ENCODE assay signal across 8 cellular contexts in the genomic region with DNA sequence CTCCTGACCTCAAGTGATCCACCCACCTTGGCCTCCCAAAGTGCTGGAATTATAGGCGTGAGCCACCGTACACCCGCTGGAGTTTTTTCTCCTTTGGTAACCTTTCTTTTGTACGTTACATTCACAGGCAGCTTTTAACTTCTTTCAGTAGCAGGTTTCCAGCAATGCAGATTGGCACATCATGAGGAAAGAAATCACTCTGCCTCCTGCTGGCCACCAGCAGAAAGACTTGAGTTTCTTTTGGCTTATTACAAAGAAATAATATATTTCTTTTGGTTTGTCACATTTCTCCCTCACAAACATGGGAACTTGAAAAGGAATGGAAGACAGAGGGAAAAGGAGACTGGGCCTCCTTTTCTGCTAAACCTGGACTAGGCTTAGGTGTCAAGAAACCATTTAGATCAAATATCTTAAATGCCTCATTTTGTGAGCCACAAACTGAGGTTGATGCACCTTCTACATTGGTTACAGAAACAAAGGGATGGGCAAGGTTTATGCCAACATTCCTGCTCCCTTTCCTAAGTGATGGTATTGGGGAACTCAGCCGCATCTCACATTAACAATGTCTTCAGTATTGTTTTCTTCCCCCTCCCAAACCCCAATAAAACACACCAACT. TPM values are rescaled to one million over a fixed set of nuclear protein-coding genes. Genes with fewer than 3 reads are reported as not detected.
DNase-seq lines count a peak whose midpoint lies in the region; ATAC-seq and TF ChIP-seq lines count a peak whose summit lies in the region.

No MANE protein-coding gene starts in this region.

- peaks cover 85% of the 10 kb centered on the region for H3K36me3 Mint-ChIP-seq in stimulated activated naive CD8-positive, alpha-beta T cell treated with anti-CD3 and anti-CD28 coated beads, Interleukin-15, Interleukin-2, amounts not matched to agents 100 ng/mL and 50 ng/mL, for 24 hours (ENCODE audit: low read depth)

- H3K18ac ChIP-seq in mesendoderm (ENCODE audit: low read length): no peak overlapping the region

- no peak for TF ChIP-seq EP300 in Ishikawa (IDR thresholded peaks at IDR 0.05; ENCODE audit: borderline replicate concordance)

- no peak overlapping the region for H3K56ac ChIP-seq in mesendoderm (ENCODE audit: low read length)

- DNase-seq in D341Med (ENCODE audit: low spot score) (peak; percentile 63), colonic mucosa (peak; percentile 63), mesendoderm (peak; percentile 62)

- ATAC-seq in HG02642 (IDR thresholded peaks at IDR 0.05; ENCODE audit: poor library complexity, unreplicated experiment) (no peak), GM18907 (IDR thresholded peaks at IDR 0.05; ENCODE audit: unreplicated experiment) (no peak)

- H3K4me1 ChIP-seq in colonic mucosa (peaks cover 12% of the 10 kb centered on the region), mesendoderm (ENCODE audit: control insufficient read depth, low read depth, low read length) (no peaks in the 10 kb centered on the region)

- no peaks in the 10 kb centered on the region for H3K9me3 ChIP-seq in colonic mucosa

- H3K27ac Mint-ChIP-seq in stimulated activated naive CD8-positive, alpha-beta T cell treated with anti-CD3 and anti-CD28 coated beads, Interleukin-15, Interleukin-2, amounts not matched to agents 100 ng/mL and 50 ng/mL, for 24 hours: peak overlapping the region; percentile 77

- peaks cover 6% of the 10 kb centered on the region for H3K4me1 Mint-ChIP-seq in stimulated activated naive CD8-positive, alpha-beta T cell treated with anti-CD3 and anti-CD28 coated beads, Interleukin-15, Interleukin-2, amounts not matched to agents 100 ng/mL and 50 ng/mL, for 24 hours (ENCODE audit: low read depth)

- H3K4me2 ChIP-seq in mesendoderm (ENCODE audit: low read length): no peak overlapping the region

- no peaks in the 10 kb centered on the region for H3K27me3 Mint-ChIP-seq in stimulated activated naive CD8-positive, alpha-beta T cell treated with anti-CD3 and anti-CD28 coated beads, Interleukin-15, Interleukin-2, amounts not matched to agents 100 ng/mL and 50 ng/mL, for 24 hours

- peak overlapping the region; percentile 45 for H2BK120ac ChIP-seq in mesendoderm (ENCODE audit: low read depth, low read length)

- H3K4ac ChIP-seq in mesendoderm (ENCODE audit: low read depth, low read length): no peak overlapping the region

- no peak overlapping the region for H4K8ac ChIP-seq in mesendoderm (ENCODE audit: low read depth, low read length)

- no peak overlapping the region for H2BK5ac ChIP-seq in mesendoderm (ENCODE audit: low read length)

- no peak overlapping the region for H2AK5ac ChIP-seq in mesendoderm (ENCODE audit: low read length)

- no peak overlapping the region for H2BK15ac ChIP-seq in mesendoderm (replicated peaks; ENCODE audit: low read depth)

- H3K27ac ChIP-seq in VCaP (peak overlapping the region; percentile 55), colonic mucosa (peak overlapping the region; percentile 48), mesendoderm (ENCODE audit: low read depth, low read length) (peak overlapping the region; percentile 4)

- no peaks in the 10 kb centered on the region for H3K9me3 Mint-ChIP-seq in stimulated activated naive CD8-positive, alpha-beta T cell treated with anti-CD3 and anti-CD28 coated beads, Interleukin-15, Interleukin-2, amounts not matched to agents 100 ng/mL and 50 ng/mL, for 24 hours

- H3K79me1 ChIP-seq in mesendoderm (ENCODE audit: low read length): peaks cover 6% of the 10 kb centered on the region

- H4K5ac ChIP-seq in mesendoderm (ENCODE audit: low read length): no peak overlapping the region

- TF ChIP-seq CTCF in VCaP (conservative IDR thresholded peaks at IDR 0.05) (peak; percentile 80), colonic mucosa (IDR thresholded peaks at IDR 0.05) (peak; percentile 57)

- WGBS in mesendoderm (ENCODE audit: extremely low coverage, insufficient coverage, low lambda C conversion rate): no CpG with 5 or more reads among the region's 5 CpGs

- no peak overlapping the region for H3K4me3 Mint-ChIP-seq in stimulated activated naive CD8-positive, alpha-beta T cell treated with anti-CD3 and anti-CD28 coated beads, Interleukin-15, Interleukin-2, amounts not matched to agents 100 ng/mL and 50 ng/mL, for 24 hours

- H3K9ac ChIP-seq in colonic mucosa (ENCODE audit: low read depth in 2 of 2, low read length in 2 of 2) (no peak overlapping the region), mesendoderm (ENCODE audit: low read length) (no peak overlapping the region)

- H3K27me3 ChIP-seq in colonic mucosa (no peaks in the 10 kb centered on the region), mesendoderm (ENCODE audit: insufficient read depth, low read length, poor library complexity) (no peaks in the 10 kb centered on the region)

- H3K36me3 ChIP-seq in colonic mucosa: peaks cover 3% of the 10 kb centered on the region
- H3K36me3 ChIP-seq in mesendoderm (ENCODE audit: control insufficient read depth, insufficient read depth, low read length): peaks cover 13% of the 10 kb centered on the region

- intact Hi-C loops in colonic mucosa (cut with DNase I): loop anchor here (2.0 to 10.0 kb wide), 3 partner anchors 44 to 157 kb away; a partner anchor contains a TSS

- peak; percentile 42 for TF ChIP-seq RAD21 in Ishikawa (IDR thresholded peaks at IDR 0.05; ENCODE audit: low read depth)

- H3K4me3 ChIP-seq in colonic mucosa (no peak overlapping the region), mesendoderm (ENCODE audit: low read length) (no peak overlapping the region)

- H3K79me2 ChIP-seq in mesendoderm (ENCODE audit: control insufficient read depth, insufficient read depth, low read length): peaks cover 7% of the 10 kb centered on the region

- H3K23ac ChIP-seq in mesendoderm (ENCODE audit: low read length): no peak overlapping the region

TF ChIP-seq in Ishikawa, 13 proteins besides CTCF, POLR2A, EP300 and RAD21:
- 0 out of 2 replicates have a peak, but pooled peaks have one; percentile 7 for TF ChIP-seq CEBPB (IDR thresholded peaks at IDR 0.05)
- no peak for TF ChIP-seq EGR1 (IDR thresholded peaks at IDR 0.05)

RNA-seq across cellular contexts. Expression of a gene that starts 7.8 kb away (rescaled TPM):
- total RNA-seq in colonic mucosa: 100 to 1,000 TPM; 199 to 227 TPM
- polyA plus RNA-seq in mesendoderm (2013, experiment 1 of 2): 201 TPM
- polyA plus RNA-seq in mesendoderm (2013, experiment 2 of 2): 201 TPM

RNA-seq across cellular contexts. Expression of a gene that starts 42.2 kb away (rescaled TPM):
- total RNA-seq in colonic mucosa: 100 to 1,000 TPM; 151 to 285 TPM
- 146 TPM for polyA plus RNA-seq in mesendoderm (2013, experiment 1 of 2)
- polyA plus RNA-seq in mesendoderm (2013, experiment 2 of 2): 147 TPM

Comparison
In these comparisons a context has a peak if more than half of its experiments do, and no peak if none do; other contexts are left out.
1. H3K27ac ChIP-seq: peak in every context shown above with its lines; median percentile 55 in VCaP; 48 in colonic mucosa; 4 in mesendoderm.